ENCODE assay signal across 20 cellular contexts in the genomic region with DNA sequence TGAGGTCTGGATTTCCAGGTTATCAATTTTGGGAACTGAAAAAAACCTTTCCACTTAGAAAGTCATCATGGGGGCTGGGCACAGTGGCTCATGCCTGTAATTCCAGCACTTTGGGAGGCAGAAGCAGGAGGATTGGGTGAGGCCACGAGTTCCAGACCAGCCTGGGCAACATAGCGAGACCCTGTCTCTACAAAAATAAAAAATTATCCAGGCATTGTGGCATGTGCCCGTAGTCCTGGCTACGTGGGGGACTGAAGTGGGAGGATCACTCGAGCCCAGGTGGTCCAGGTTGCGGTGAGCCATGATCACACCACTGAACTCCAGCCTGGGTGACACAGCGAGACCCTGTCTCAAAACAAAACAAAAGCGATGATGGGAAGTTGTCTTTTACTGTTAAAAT. TPM values are rescaled to one million over a fixed set of nuclear protein-coding genes. Genes with fewer than 3 reads are reported as not detected.
A peak's percentile ranks its signal among the peaks of the same experiment; 100 is the strongest.
DNase-seq lines count a peak whose midpoint lies in the region; ATAC-seq, FAIRE-seq and TF ChIP-seq lines count a peak whose summit lies in the region.
"Had no signal": no experiment of that assay in that cellular context is flagged by ENCODE, and none has a peak within 500 bp of the region (broad histone marks: within the 10 kb centered on the region; RNA-seq: fewer than 3 reads in every experiment).

No MANE protein-coding gene starts in this region.

- H4K12ac ChIP-seq in trophoblast cell (ENCODE audit: low read depth, low read length) = no peak overlapping the region

- no peak overlapping the region for H3K4me2 ChIP-seq in astrocyte (ENCODE audit: low read length)
- peak overlapping the region; percentile 79 for H3K4me2 ChIP-seq in keratinocyte (ENCODE audit: control insufficient read depth, extremely low read depth, insufficient read depth, low read depth, low read length)
- no peak overlapping the region for H3K4me2 ChIP-seq in trophoblast cell (ENCODE audit: low read length)

- peaks cover 24% of the 10 kb centered on the region for H3K4me1 ChIP-seq in RWPE2 (ENCODE audit: insufficient read depth, poor library complexity, severe bottlenecking)
- peaks cover 15% of the 10 kb centered on the region for H3K4me1 ChIP-seq in astrocyte (ENCODE audit: insufficient read depth, low read length)
- peaks cover 33% of the 10 kb centered on the region for H3K4me1 ChIP-seq in keratinocyte (ENCODE audit: control insufficient read depth, extremely low read depth, insufficient read depth, low read length)
- peaks cover 8 to 10% of the 10 kb centered on the region in 2 experiments for H3K4me1 ChIP-seq in trophoblast cell (ENCODE audit: control insufficient read depth in 1 of 2, insufficient read depth in 2 of 2, low read length in 2 of 2)
- H3K4me1 ChIP-seq in testis = no peaks in the 10 kb centered on the region

- H3K4me1 Mint-ChIP-seq in astrocyte (ENCODE audit: low read depth, unreplicated experiment) = peaks cover 21% of the 10 kb centered on the region
- H3K4me1 Mint-ChIP-seq: CD4-positive, alpha-beta memory T cell had no signal

- peaks cover 3% of the 10 kb centered on the region for H3K9me3 Mint-ChIP-seq in astrocyte (ENCODE audit: unreplicated experiment)

- no peak overlapping the region for H2BK5ac ChIP-seq in trophoblast cell (ENCODE audit: low read depth, low read length, poor library complexity)

- H3K79me1 ChIP-seq in trophoblast cell (ENCODE audit: low read length) = peaks cover 7% of the 10 kb centered on the region

- no peaks in the 10 kb centered on the region for H3K9me3 ChIP-seq in RWPE2 (ENCODE audit: severe bottlenecking)
- H3K9me3 ChIP-seq in astrocyte (ENCODE audit: insufficient read depth, low read depth, low read length) = no peaks in the 10 kb centered on the region
- H3K9me3 ChIP-seq in keratinocyte (ENCODE audit: control insufficient read depth, low read depth, low read length) = no peaks in the 10 kb centered on the region
- no peaks in the 10 kb centered on the region for H3K9me3 ChIP-seq in trophoblast cell (ENCODE audit: insufficient read depth, low read depth, low read length)
- H3K9me3 ChIP-seq in testis = no peaks in the 10 kb centered on the region

- H3K9me1 ChIP-seq in keratinocyte (ENCODE audit: control insufficient read depth, extremely low read depth, insufficient read depth, low read length) = no peaks in the 10 kb centered on the region

- intact Hi-C loops in testis (cut with DNase I; ENCODE audit: low total_unique reads) = no loop called here

- DNase-seq in RWPE2 (ENCODE audit: low spot score) (no peak), astrocyte (ENCODE audit: low read depth) (no peak), keratinocyte (ENCODE audit: low read depth, low spot score) (no peak), trophoblast cell (no peak), dermis blood vessel endothelial cell (no peak), testis (no peak)
- DNase-seq: C1 segment of cervical spinal cord; Calu3; CD4-positive, alpha-beta memory T cell; COR-L47; DMS53; DMS79 treated with DMSO at 0.1 percent for 48 hours; GF-D8; GM23248; H9 had no signal

- TF ChIP-seq CTCF in RWPE2 (IDR thresholded peaks at IDR 0.05; ENCODE audit: poor library complexity, severe bottlenecking) (no peak), astrocyte (IDR thresholded peaks at IDR 0.05; ENCODE audit: insufficient read depth, low read depth, low read length) (no peak), keratinocyte (optimal IDR thresholded peaks at IDR 0.05 in 1 of 3, IDR thresholded peaks at IDR 0.05 in 1 of 3, conservative IDR thresholded peaks at IDR 0.05 in 1 of 3; ENCODE audit: extremely low read depth in 1 of 3, insufficient read depth in 2 of 3, low read length in 3 of 3) (no peak), testis (IDR thresholded peaks at IDR 0.05) (no peak)

- no peak overlapping the region for H3K18ac ChIP-seq in trophoblast cell (ENCODE audit: low read length)

- H3K4ac ChIP-seq in trophoblast cell (ENCODE audit: low read depth, low read length) = peak overlapping the region; percentile 67

- no peak overlapping the region for H3K9ac ChIP-seq in astrocyte (ENCODE audit: low read length)
- no peak overlapping the region for H3K9ac ChIP-seq in keratinocyte (ENCODE audit: control insufficient read depth, extremely low read depth, insufficient read depth, low read length)
- no peak overlapping the region for H3K9ac ChIP-seq in trophoblast cell (ENCODE audit: low read length)
- H3K9ac ChIP-seq: GM23248 had no signal

- no peak overlapping the region for H2BK120ac ChIP-seq in trophoblast cell (ENCODE audit: insufficient read depth, low read length, poor library complexity)

- peaks cover 2% of the 10 kb centered on the region for H3K36me3 Mint-ChIP-seq in astrocyte (ENCODE audit: low read depth, unreplicated experiment)
- H3K36me3 Mint-ChIP-seq: CD4-positive, alpha-beta memory T cell had no signal

- H3K27me3 ChIP-seq in RWPE2 (ENCODE audit: insufficient read depth, poor library complexity, severe bottlenecking) (no peaks in the 10 kb centered on the region), astrocyte (ENCODE audit: insufficient read depth, low read length) (no peaks in the 10 kb centered on the region), keratinocyte (ENCODE audit: control insufficient read depth, extremely low read depth, insufficient read depth, low read length) (no peaks in the 10 kb centered on the region), trophoblast cell (ENCODE audit: insufficient read depth, low read length) (no peaks in the 10 kb centered on the region), testis (no peaks in the 10 kb centered on the region)

- no peak overlapping the region for H3K14ac ChIP-seq in trophoblast cell (ENCODE audit: low read length)

- no peak overlapping the region for H2BK12ac ChIP-seq in trophoblast cell (ENCODE audit: low read length)

- no peak overlapping the region for H2AK5ac ChIP-seq in trophoblast cell (ENCODE audit: low read length)

- H3K4me3 Mint-ChIP-seq in astrocyte (ENCODE audit: unreplicated experiment) = no peak overlapping the region
- H3K4me3 Mint-ChIP-seq: CD4-positive, alpha-beta memory T cell; H9 had no signal

- dilution Hi-C loops in keratinocyte (cut with MboI; ENCODE audit: extremely low pct_ligation_motif_present, low sequenced_read_pairs) = no loop called here

- H2AFZ ChIP-seq in astrocyte (ENCODE audit: low read depth, low read length) (no peak overlapping the region), keratinocyte (ENCODE audit: control insufficient read depth, low read length) (no peak overlapping the region), trophoblast cell (ENCODE audit: insufficient read depth, low read length, poor library complexity) (no peak overlapping the region)
- H2AFZ ChIP-seq: GM23248 had no signal

- TF ChIP-seq POLR2A in testis (IDR thresholded peaks at IDR 0.05) = no peak

- no peak overlapping the region for H4K91ac ChIP-seq in trophoblast cell (ENCODE audit: low read depth, low read length)

- H3K4me3 ChIP-seq in RWPE2 (ENCODE audit: severe bottlenecking) = no peak overlapping the region
- no peak overlapping the region for H3K4me3 ChIP-seq in astrocyte (ENCODE audit: insufficient read depth, low read depth, low read length)
- no peak overlapping the region for H3K4me3 ChIP-seq in keratinocyte (ENCODE audit: control insufficient read depth in 2 of 3, extremely low read depth in 1 of 3, insufficient read depth in 2 of 3, low read depth in 1 of 3, low read length in 3 of 3)
- no peak overlapping the region for H3K4me3 ChIP-seq in trophoblast cell (ENCODE audit: low read depth, low read length)
- no peak overlapping the region for H3K4me3 ChIP-seq in testis
- H3K4me3 ChIP-seq: GM23248 had no signal

- FAIRE-seq in astrocyte (lab: Jason Lieb, UNC) (no peak), keratinocyte (lab: Jason Lieb, UNC) (no peak)
- FAIRE-seq: GM12891, GM18507 had no signal

- ATAC-seq in RWPE2 (ENCODE audit: low read depth) (no peak), HG03460 (IDR thresholded peaks at IDR 0.05; ENCODE audit: unreplicated experiment) (no peak), GM19035 (IDR thresholded peaks at IDR 0.05; ENCODE audit: unreplicated experiment) (no peak)
- ATAC-seq: HCT116 had no signal

- H3K23ac ChIP-seq in trophoblast cell (ENCODE audit: low read length) = no peak overlapping the region

- H4K8ac ChIP-seq in trophoblast cell (ENCODE audit: low read depth, low read length) = no peak overlapping the region

- no peaks in the 10 kb centered on the region for H3K27me3 Mint-ChIP-seq in astrocyte (ENCODE audit: low read depth, unreplicated experiment)
- H3K27me3 Mint-ChIP-seq: CD4-positive, alpha-beta memory T cell had no signal

- no peaks in the 10 kb centered on the region for H3K36me3 ChIP-seq in RWPE2 (ENCODE audit: low read depth)
- H3K36me3 ChIP-seq in astrocyte (ENCODE audit: insufficient read depth, low read length) = no peaks in the 10 kb centered on the region
- H3K36me3 ChIP-seq in keratinocyte (ENCODE audit: control insufficient read depth in 2 of 2, extremely low read depth in 1 of 2, insufficient read depth in 2 of 2, low read length in 2 of 2) = no peaks in the 10 kb centered on the region
- peaks cover 2 to 3% of the 10 kb centered on the region in 2 experiments for H3K36me3 ChIP-seq in trophoblast cell (ENCODE audit: control insufficient read depth in 1 of 2, insufficient read depth in 2 of 2, low read length in 2 of 2)
- H3K36me3 ChIP-seq in testis (ENCODE audit: low read depth, missing control alignments) = no peaks in the 10 kb centered on the region

- peaks cover 18% of the 10 kb centered on the region for H3K79me2 ChIP-seq in astrocyte (ENCODE audit: insufficient read depth, low read length)
- peaks cover 5% of the 10 kb centered on the region for H3K79me2 ChIP-seq in keratinocyte (ENCODE audit: control insufficient read depth, insufficient read depth, low read length)
- peaks cover 7% of the 10 kb centered on the region for H3K79me2 ChIP-seq in trophoblast cell (ENCODE audit: control insufficient read depth, insufficient read depth, low read length, poor library complexity)

- no peak overlapping the region for H3K27ac Mint-ChIP-seq in astrocyte (ENCODE audit: unreplicated experiment)
- H3K27ac Mint-ChIP-seq: CD4-positive, alpha-beta memory T cell had no signal

- WGBS in trophoblast cell (ENCODE audit: extremely low coverage, insufficient coverage, insufficient read length) = no CpG with 5 or more reads among the region's 8 CpGs
- WGBS in testis, 2 donors = 94 to 98% methylated on average over 8 of the region's 8 CpGs

- no peaks in the 10 kb centered on the region for H4K20me1 ChIP-seq in astrocyte (ENCODE audit: insufficient read depth, low read length)
- no peaks in the 10 kb centered on the region for H4K20me1 ChIP-seq in keratinocyte (ENCODE audit: control insufficient read depth, extremely low read depth, insufficient read depth, low read length)

- H3K27ac ChIP-seq in RWPE2 (ENCODE audit: poor library complexity, severe bottlenecking) = peak overlapping the region; percentile 79
- peak overlapping the region; percentile 22 for H3K27ac ChIP-seq in astrocyte (ENCODE audit: low read depth, low read length)
- peak overlapping the region; percentile 71 for H3K27ac ChIP-seq in keratinocyte (ENCODE audit: control insufficient read depth, insufficient read depth, low read length)
- no peak overlapping the region for H3K27ac ChIP-seq in trophoblast cell (ENCODE audit: low read depth, low read length)
- H3K27ac ChIP-seq in testis = no peak overlapping the region
- H3K27ac ChIP-seq: GM23248 had no signal

RNA-seq across cellular contexts. Expression of a gene that starts 7.9 kb away (rescaled TPM):
- 127 TPM in 2 replicates for total RNA-seq in astrocyte
- polyA plus RNA-seq in keratinocyte = 17.0 to 20.9 TPM (median 18.8 TPM) in 3 replicates
- 8.8 TPM for polyA plus RNA-seq in keratinocyte (2011; ENCODE audit: low read depth)
- polyA plus RNA-seq in keratinocyte (2011; cell fraction: cytosol; rRNA removed) = 3.9 and 4.9 TPM in 2 replicates
- polyA plus RNA-seq in keratinocyte (2011; cell fraction: nucleus; rRNA removed) = 25.4 and 26.5 TPM in 2 replicates
- polyA plus RNA-seq in keratinocyte (2012; ENCODE audit: low replicate concordance) = 4.9 and 19.5 TPM in 2 replicates
- 51.9 to 65.0 TPM (median 63.1 TPM) in 3 replicates for polyA minus RNA-seq in keratinocyte
- 10.2 TPM for polyA minus RNA-seq in keratinocyte (2011; cell fraction: cytosol; rRNA and poly(A)+ RNA removed)
- polyA minus RNA-seq in keratinocyte (2011; cell fraction: nucleus; rRNA and poly(A)+ RNA removed) = 111 and 165 TPM in 2 replicates
- 112 and 119 TPM in 2 replicates for polyA plus RNA-seq in trophoblast cell (2013)
- total RNA-seq in dermis blood vessel endothelial cell = 28.1 and 38.1 TPM in 2 replicates
- 10 to 100 TPM; 42.2 to 42.7 TPM for total RNA-seq in testis
- 10.9 TPM for polyA plus RNA-seq in testis (ENCODE audit: insufficient read depth, low read depth, low replicate concordance)
- total RNA-seq: CD4-positive, alpha-beta memory T cell had no signal
- polyA plus RNA-seq: CD4-positive, alpha-beta memory T cell had no signal

Comparison
In these comparisons a context has a peak if more than half of its experiments do, and no peak if none do; other contexts are left out.
1. H3K27ac ChIP-seq: peak in RWPE2 (single experiment), astrocyte (single experiment) and keratinocyte (single experiment); none in trophoblast cell (single experiment) and testis (0 of 2).